25 cellular contexts compared by ENCODE assay signal in the genomic region with DNA sequence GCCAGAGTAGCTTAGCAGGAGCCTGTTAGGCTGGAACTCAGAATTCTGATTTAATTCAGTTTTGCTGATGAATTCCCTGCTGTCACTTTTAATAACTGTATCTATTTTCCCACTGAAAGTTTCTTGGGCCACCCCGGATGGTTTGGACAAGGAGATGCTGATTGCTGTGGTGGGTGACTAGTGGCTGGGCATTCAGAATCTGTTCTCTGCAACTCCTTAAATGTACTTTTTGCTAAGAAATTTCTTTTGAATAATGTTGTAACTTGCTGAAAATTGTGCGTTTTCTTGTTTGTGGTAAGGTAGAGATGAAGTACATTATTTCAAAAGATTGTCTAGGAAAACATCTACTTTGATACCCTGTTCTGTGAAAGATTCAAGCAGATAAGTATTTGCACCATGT. TPM values are rescaled to one million over a fixed set of nuclear protein-coding genes. Genes with fewer than 3 reads are reported as not detected.
DNase-seq lines count a peak whose midpoint lies in the region; FAIRE-seq and TF ChIP-seq lines count a peak whose summit lies in the region.
"Had no signal": no experiment of that assay in that cellular context is flagged by ENCODE, and none has a peak within 500 bp of the region (broad histone marks: within the 10 kb centered on the region; RNA-seq: fewer than 3 reads in every experiment).

No MANE protein-coding gene starts in this region.

- H3K27me3 ChIP-seq in keratinocyte (ENCODE audit: control insufficient read depth, extremely low read depth, insufficient read depth, low read length) (no peaks in the 10 kb centered on the region), smooth muscle cell (ENCODE audit: low read depth) (peaks cover 66% of the 10 kb centered on the region)

- 87% methylated on average over 2 of the region's 2 CpGs for WGBS in smooth muscle cell (ENCODE audit: low lambda C conversion rate)

- H3K4me1 ChIP-seq in keratinocyte (ENCODE audit: control insufficient read depth, extremely low read depth, insufficient read depth, low read length), result peaks cover 15% of the 10 kb centered on the region
- H3K4me1 ChIP-seq in smooth muscle cell (ENCODE audit: low read depth), result peaks cover 17% of the 10 kb centered on the region
- H3K4me1 ChIP-seq: BLaER1 treated with 17β-estradiol and CSF1 and Interleukin-3, amounts not matched to agents 10 nM and 100 nM had no signal

- H3K4me1 Mint-ChIP-seq in MCF 10A (ENCODE audit: insufficient read depth, unreplicated experiment), result peaks cover 25% of the 10 kb centered on the region
- H3K4me1 Mint-ChIP-seq in Calu3 (ENCODE audit: low read depth, unreplicated experiment), result no peaks in the 10 kb centered on the region
- H3K4me1 Mint-ChIP-seq: immature natural killer cell; stimulated activated effector memory CD8-positive, alpha-beta T cell treated with anti-CD3 and anti-CD28 coated beads, Interleukin-12 subunit alpha, Interleukin-12 subunit beta, amount 100 ng/mL, for 72 hours had no signal

- peak; percentile 8 for DNase-seq in HK-2 (ENCODE audit: unreplicated experiment)
- DNase-seq in MCF 10A (ENCODE audit: unreplicated experiment), result no peak
- no peak for DNase-seq in keratinocyte (ENCODE audit: low read depth, low spot score)
- DNase-seq in smooth muscle cell (lab: John Stamatoyannopoulos, UW; ENCODE audit: unreplicated experiment), result no peak
- DNase-seq in posterior cingulate gyrus, result no peak
- no peak for DNase-seq in amygdala (lab: John Stamatoyannopoulos, UW)
- DNase-seq in Calu3, result no peak
- DNase-seq in SIG-M5 (lab: John Stamatoyannopoulos, UW), result no peak
- DNase-seq: activated CD4-positive, alpha-beta T cell treated with anti-CD3 and anti-CD28 coated beads, Interleukin-2, amount 10 ng/mL, durations not matched to agents 24 days and 14 days; activated naive CD4-positive, alpha-beta T cell treated with anti-CD3 and anti-CD28 coated beads, Interleukin-2, amount 10 ng/mL, durations not matched to agents 7 days and 5 days; amniotic stem cell; DND-41; hippocampal formation; immature natural killer cell; NCI-H187; stimulated activated CD4-positive, alpha-beta T cell treated with anti-CD3 and anti-CD28 coated beads, Interleukin-1b, Interleukin-23, amount 100 ng/mL, for 48 hours had no signal

- peak overlapping the region; percentile 77 for H3K9ac ChIP-seq in keratinocyte (ENCODE audit: control insufficient read depth, extremely low read depth, insufficient read depth, low read length)
- no peak overlapping the region for H3K9ac ChIP-seq in smooth muscle cell (ENCODE audit: low read depth)
- H3K9ac ChIP-seq: BLaER1 treated with 17β-estradiol and CSF1 and Interleukin-3, amounts not matched to agents 10 nM and 100 nM had no signal

- H3K9me1 ChIP-seq in keratinocyte (ENCODE audit: control insufficient read depth, extremely low read depth, insufficient read depth, low read length), result no peaks in the 10 kb centered on the region

- H3K36me3 Mint-ChIP-seq in MCF 10A (ENCODE audit: insufficient read depth, unreplicated experiment), result peaks cover 6% of the 10 kb centered on the region
- peaks cover 12% of the 10 kb centered on the region for H3K36me3 Mint-ChIP-seq in Calu3 (ENCODE audit: insufficient read depth, unreplicated experiment)
- H3K36me3 Mint-ChIP-seq: activated naive CD4-positive, alpha-beta T cell treated with anti-CD3 and anti-CD28 coated beads, Interleukin-2, amount 10 ng/mL, durations not matched to agents 7 days and 5 days; immature natural killer cell; stimulated activated effector memory CD8-positive, alpha-beta T cell treated with anti-CD3 and anti-CD28 coated beads, Interleukin-12 subunit alpha, Interleukin-12 subunit beta, amount 100 ng/mL, for 72 hours had no signal

- dilution Hi-C loops in keratinocyte (cut with MboI; ENCODE audit: extremely low pct_ligation_motif_present, low sequenced_read_pairs), result no loop called here

- no peaks in the 10 kb centered on the region for H3K27me3 Mint-ChIP-seq in MCF 10A (ENCODE audit: insufficient read depth, unreplicated experiment)
- H3K27me3 Mint-ChIP-seq in Calu3 (ENCODE audit: unreplicated experiment), result no peaks in the 10 kb centered on the region

- BruUV-seq in MCF 10A (replicated peaks; lab: Mats Ljungman, UMichigan), result no TSS peak
- BruUV-seq in Calu3 (replicated peaks; lab: Mats Ljungman, UMichigan), result no TSS peak

- H3K4me3 Mint-ChIP-seq in MCF 10A (ENCODE audit: unreplicated experiment), result peak overlapping the region; percentile 84
- no peak overlapping the region for H3K4me3 Mint-ChIP-seq in Calu3 (ENCODE audit: low read depth, unreplicated experiment)
- H3K4me3 Mint-ChIP-seq: activated CD4-positive, alpha-beta T cell treated with anti-CD3 and anti-CD28 coated beads, Interleukin-2, amount 10 ng/mL, durations not matched to agents 24 days and 14 days; activated naive CD4-positive, alpha-beta T cell treated with anti-CD3 and anti-CD28 coated beads, Interleukin-2, amount 10 ng/mL, durations not matched to agents 7 days and 5 days; dendritic cell treated with granulocyte-macrophage colony-stimulating factor and Interleukin-4, amounts not matched to agents 40 ng/mL and 50 ng/mL, for 4 days; stimulated activated effector memory CD8-positive, alpha-beta T cell treated with anti-CD3 and anti-CD28 coated beads, Interleukin-12 subunit alpha, Interleukin-12 subunit beta, amount 100 ng/mL, for 72 hours had no signal

- FAIRE-seq in keratinocyte (lab: Jason Lieb, UNC), result no peak
- FAIRE-seq: GM12878, urothelium cell line had no signal

- H3K9me3 Mint-ChIP-seq in MCF 10A (ENCODE audit: unreplicated experiment) (no peaks in the 10 kb centered on the region), Calu3 (ENCODE audit: low read depth, unreplicated experiment) (no peaks in the 10 kb centered on the region)
- H3K9me3 Mint-ChIP-seq: activated CD4-positive, alpha-beta T cell treated with anti-CD3 and anti-CD28 coated beads, Interleukin-2, amount 10 ng/mL, durations not matched to agents 24 days and 14 days; activated naive CD4-positive, alpha-beta T cell treated with anti-CD3 and anti-CD28 coated beads, Interleukin-2, amount 10 ng/mL, durations not matched to agents 7 days and 5 days; dendritic cell treated with granulocyte-macrophage colony-stimulating factor and Interleukin-4, amounts not matched to agents 40 ng/mL and 50 ng/mL, for 4 days had no signal

- H3K36me3 ChIP-seq in keratinocyte (ENCODE audit: control insufficient read depth in 2 of 2, extremely low read depth in 1 of 2, insufficient read depth in 2 of 2, low read length in 2 of 2) (no peaks in the 10 kb centered on the region), smooth muscle cell (ENCODE audit: low read depth) (no peaks in the 10 kb centered on the region)
- H3K36me3 ChIP-seq: HAP-1 had no signal

- H3F3A ChIP-seq in smooth muscle cell (ENCODE audit: low read depth), result no peaks in the 10 kb centered on the region

- POLR2A ChIA-PET in MCF 10A (lab: Yijun Ruan, JAX), result interaction anchor here (1.3 to 4.8 kb wide), 3 partner anchors 73 to 190 kb away, joined by 4 to 81 read pairs (median 9); no protein-coding TSS in a partner anchor

- H3K27ac Mint-ChIP-seq in MCF 10A (ENCODE audit: low read depth, unreplicated experiment) (no peak overlapping the region), Calu3 (ENCODE audit: unreplicated experiment) (no peak overlapping the region)
- H3K27ac Mint-ChIP-seq: activated CD4-positive, alpha-beta T cell treated with anti-CD3 and anti-CD28 coated beads, Interleukin-2, amount 10 ng/mL, durations not matched to agents 24 days and 14 days; activated naive CD4-positive, alpha-beta T cell treated with anti-CD3 and anti-CD28 coated beads, Interleukin-2, amount 10 ng/mL, durations not matched to agents 7 days and 5 days; dendritic cell treated with granulocyte-macrophage colony-stimulating factor and Interleukin-4, amounts not matched to agents 40 ng/mL and 50 ng/mL, for 4 days; immature natural killer cell; stimulated activated effector memory CD8-positive, alpha-beta T cell treated with anti-CD3 and anti-CD28 coated beads, Interleukin-12 subunit alpha, Interleukin-12 subunit beta, amount 100 ng/mL, for 72 hours had no signal

- H4K20me1 ChIP-seq in keratinocyte (ENCODE audit: control insufficient read depth, extremely low read depth, insufficient read depth, low read length), result no peaks in the 10 kb centered on the region
- H4K20me1 ChIP-seq in smooth muscle cell (ENCODE audit: low read depth), result no peaks in the 10 kb centered on the region
- H4K20me1 ChIP-seq: BLaER1 treated with 17β-estradiol and CSF1 and Interleukin-3, amounts not matched to agents 10 nM and 100 nM had no signal

- H3K4me2 ChIP-seq in keratinocyte (ENCODE audit: control insufficient read depth, extremely low read depth, insufficient read depth, low read depth, low read length) (peak overlapping the region; percentile 93), smooth muscle cell (peak overlapping the region; percentile 99)
- H3K4me2 ChIP-seq: BLaER1 treated with 17β-estradiol and CSF1 and Interleukin-3, amounts not matched to agents 10 nM and 100 nM had no signal

- H3K4me3 ChIP-seq in keratinocyte (ENCODE audit: control insufficient read depth in 2 of 3, extremely low read depth in 1 of 3, insufficient read depth in 2 of 3, low read depth in 1 of 3, low read length in 3 of 3), result peak overlapping the region in 2 of 3 experiments; percentile 77 to 80
- H3K4me3 ChIP-seq in smooth muscle cell, result no peak overlapping the region
- H3K4me3 ChIP-seq: BLaER1 treated with 17β-estradiol and CSF1 and Interleukin-3, amounts not matched to agents 10 nM and 100 nM; GM12878; HAP-1 had no signal

- TF ChIP-seq CTCF in MCF 10A (IDR thresholded peaks at IDR 0.05; ENCODE audit: unreplicated experiment) (no peak), keratinocyte (optimal IDR thresholded peaks at IDR 0.05 in 1 of 3, IDR thresholded peaks at IDR 0.05 in 1 of 3, conservative IDR thresholded peaks at IDR 0.05 in 1 of 3; ENCODE audit: extremely low read depth in 1 of 3, insufficient read depth in 2 of 3, low read length in 3 of 3) (no peak), smooth muscle cell (IDR thresholded peaks at IDR 0.05; ENCODE audit: borderline replicate concordance, insufficient read depth, poor library complexity, severe bottlenecking) (no peak), Calu3 (IDR thresholded peaks at IDR 0.05; ENCODE audit: unreplicated experiment) (no peak)

- peak overlapping the region; percentile 54 for H3K27ac ChIP-seq in keratinocyte (ENCODE audit: control insufficient read depth, insufficient read depth, low read length)
- no peak overlapping the region for H3K27ac ChIP-seq in smooth muscle cell (ENCODE audit: low read depth)
- H3K27ac ChIP-seq: BLaER1 treated with 17β-estradiol and CSF1 and Interleukin-3, amounts not matched to agents 10 nM and 100 nM; VCaP had no signal

- H3K9me3 ChIP-seq in keratinocyte (ENCODE audit: control insufficient read depth, low read depth, low read length) (no peaks in the 10 kb centered on the region), smooth muscle cell (replicated peaks; ENCODE audit: low read depth) (no peaks in the 10 kb centered on the region)
- H3K9me3 ChIP-seq: HAP-1 had no signal

- CTCF ChIA-PET in MCF 10A (lab: Yijun Ruan, JAX), result interaction anchor here (1.3 kb wide), 1 partner anchor 216 kb away, joined by 3 read pairs; no protein-coding TSS in a partner anchor
- CTCF ChIA-PET in Calu3 (lab: Charles Lee), result no interaction called here

- intact Hi-C loops in MCF 10A (cut with micrococcal nuclease), result no loop called here
- intact Hi-C loops in posterior cingulate gyrus (cut with DNase I), result no loop called here
- intact Hi-C loops in Calu3 (cut with micrococcal nuclease; ENCODE audit: unreplicated experiment), result no loop called here

- peak overlapping the region; percentile 67 for H2AFZ ChIP-seq in keratinocyte (ENCODE audit: control insufficient read depth, low read length)
- H2AFZ ChIP-seq in smooth muscle cell (ENCODE audit: low read depth), result no peak overlapping the region

- H3K79me2 ChIP-seq in keratinocyte (ENCODE audit: control insufficient read depth, insufficient read depth, low read length) (no peaks in the 10 kb centered on the region), smooth muscle cell (ENCODE audit: low read depth) (no peaks in the 10 kb centered on the region)

RNA-seq across cellular contexts. Expression of gene TLL1, which starts 2.4 kb away (rescaled TPM):
- 0.66 and 1.4 TPM in 2 replicates for total RNA-seq in MCF 10A (2022)
- polyA plus RNA-seq in keratinocyte, result 1.4 to 1.7 TPM (median 1.5 TPM) in 3 replicates
- polyA plus RNA-seq in keratinocyte (2011; ENCODE audit: low read depth), result 0.92 TPM
- 0.52 and 0.60 TPM in 2 replicates for polyA plus RNA-seq in keratinocyte (2011; cell fraction: cytosol; rRNA removed)
- polyA plus RNA-seq in keratinocyte (2011; cell fraction: nucleus; rRNA removed), result 1.5 and 1.7 TPM in 2 replicates
- 0.47 and 1.5 TPM in 2 replicates for polyA plus RNA-seq in keratinocyte (2012; ENCODE audit: low replicate concordance)
- 2.5 to 5.0 TPM (median 3.6 TPM) in 3 replicates for polyA minus RNA-seq in keratinocyte
- polyA minus RNA-seq in keratinocyte (2011; cell fraction: cytosol; rRNA and poly(A)+ RNA removed), result 2.7 TPM
- polyA minus RNA-seq in keratinocyte (2011; cell fraction: nucleus; rRNA and poly(A)+ RNA removed), result 3.9 and 7.5 TPM in 2 replicates
- 2.8 and 13.6 TPM in 2 replicates for total RNA-seq in smooth muscle cell
- polyA plus RNA-seq in smooth muscle cell, result 0.16 and 0.87 TPM in 2 replicates
- not detected in 2 replicates for total RNA-seq in Calu3 (2022)
- total RNA-seq: activated CD4-positive, alpha-beta T cell treated with anti-CD3 and anti-CD28 coated beads, Interleukin-2, amount 10 ng/mL, durations not matched to agents 24 days and 14 days; LHCN-M2 had no signal
- polyA plus RNA-seq: AG04450, immature natural killer cell had no signal
